24 cellular contexts compared by ENCODE assay signal in genomic region chr1:36859926-36860325, GRCh38.
DNase-seq lines count a peak whose midpoint lies in the region; ATAC-seq, FAIRE-seq and TF ChIP-seq lines count a peak whose summit lies in the region.
"Had no signal": no experiment of that assay in that cellular context is flagged by ENCODE, and none has a peak within 500 bp of the region (broad histone marks: within the 10 kb centered on the region; RNA-seq: fewer than 3 reads in every experiment).

No MANE protein-coding gene starts in this region.

- peak in 1 of 2 experiments; percentile 11; a peak in 1 of 4 replicates for TF ChIP-seq CTCF in GM23338 (conservative IDR thresholded peaks at IDR 0.05; ENCODE audit: low read depth in 2 of 2)
- TF ChIP-seq CTCF in NB4 (IDR thresholded peaks at IDR 0.05; ENCODE audit: low read depth, low read length) = no peak
- TF ChIP-seq CTCF in K562 (IDR thresholded peaks at IDR 0.05 in 2 of 3, conservative IDR thresholded peaks at IDR 0.05 in 1 of 3; ENCODE audit: insufficient read depth in 2 of 3, low read depth in 1 of 3, low read length in 3 of 3) = peak; percentile 25 to 35 (median 28); a peak in 3 of 6 replicates
- TF ChIP-seq CTCF in neural progenitor cell (IDR thresholded peaks at IDR 0.05) = peak; percentile 6
- TF ChIP-seq CTCF in coronary artery (IDR thresholded peaks at IDR 0.05) = no peak

- POLR2A ChIA-PET in K562 (lab: Yijun Ruan, JAX) = interaction anchor here (0.8 kb wide), 2 partner anchors 11 to 18 kb away, joined by 4 to 5 read pairs; no protein-coding TSS in a partner anchor

- CTCF ChIA-PET in K562 (lab: Yijun Ruan, JAX; ENCODE audit: low intra/inter-chr PET ratio) = no interaction called here

- peaks cover 6% of the 10 kb centered on the region for H3K27me3 Mint-ChIP-seq in GM23338 (ENCODE audit: insufficient read depth, low read depth, poor library complexity)
- H3K27me3 Mint-ChIP-seq in neural progenitor cell (ENCODE audit: insufficient read depth, low read depth) = peaks cover 12% of the 10 kb centered on the region
- H3K27me3 Mint-ChIP-seq in activated CD4-positive, alpha-beta T cell treated with anti-CD3 and anti-CD28 coated beads, Interleukin-2, amount 10 ng/mL, durations not matched to agents 24 days and 14 days = no peaks in the 10 kb centered on the region

- H3K4me1 ChIP-seq in GM23338 (ENCODE audit: insufficient read depth) (peaks cover 12% of the 10 kb centered on the region), K562 (replicated peaks in 1 of 2; ENCODE audit: control insufficient read depth in 2 of 2, insufficient read depth in 2 of 2, low read length in 2 of 2) (no peaks in the 10 kb centered on the region; a peak in 1 of 5 replicates), neural progenitor cell (peaks cover 14% of the 10 kb centered on the region)
- H3K4me1 ChIP-seq: BLaER1 treated with 17β-estradiol and CSF1 and Interleukin-3, amounts not matched to agents 10 nM and 100 nM had no signal

- no peak for TF ChIP-seq RAD21 in K562 (CRISPR knock-in tag; conservative IDR thresholded peaks at IDR 0.05 in 1 of 2, IDR thresholded peaks at IDR 0.05 in 1 of 2)

- no peak overlapping the region for H3K4me3 Mint-ChIP-seq in GM23338
- H3K4me3 Mint-ChIP-seq in neural progenitor cell = no peak overlapping the region
- no peak overlapping the region for H3K4me3 Mint-ChIP-seq in activated CD4-positive, alpha-beta T cell treated with anti-CD3 and anti-CD28 coated beads, Interleukin-2, amount 10 ng/mL, durations not matched to agents 24 days and 14 days
- H3K4me3 Mint-ChIP-seq: B cell; CD4-positive, CD25-positive, alpha-beta regulatory T cell; CD8-positive, alpha-beta memory T cell; IgD-negative memory B cell had no signal

- H3K9ac ChIP-seq in K562 (ENCODE audit: insufficient read depth in 1 of 2, low read depth in 2 of 2, low read length in 2 of 2) (no peak overlapping the region), neural progenitor cell (no peak overlapping the region)
- H3K9ac ChIP-seq: BLaER1 treated with 17β-estradiol and CSF1 and Interleukin-3, amounts not matched to agents 10 nM and 100 nM had no signal

- ATAC-seq in GM23338 = peak; percentile 29
- peak; percentile 79 for ATAC-seq in K562
- no peak for ATAC-seq in GM19455 (IDR thresholded peaks at IDR 0.05; ENCODE audit: unreplicated experiment)
- ATAC-seq: HepG2 had no signal

- H3F3A ChIP-seq in GM23338 (replicated peaks; ENCODE audit: low read depth) = no peaks in the 10 kb centered on the region
- no peaks in the 10 kb centered on the region for H3F3A ChIP-seq in neural progenitor cell (ENCODE audit: low read depth)

- H3K36me3 Mint-ChIP-seq in GM23338 (ENCODE audit: low read depth) (no peaks in the 10 kb centered on the region), neural progenitor cell (no peaks in the 10 kb centered on the region)
- H3K36me3 Mint-ChIP-seq in activated CD4-positive, alpha-beta T cell treated with anti-CD3 and anti-CD28 coated beads, Interleukin-2, amount 10 ng/mL, durations not matched to agents 24 days and 14 days (ENCODE audit: low read depth) = no peaks in the 10 kb centered on the region
- H3K36me3 Mint-ChIP-seq: CD4-positive, CD25-positive, alpha-beta regulatory T cell; CD8-positive, alpha-beta memory T cell; IgD-negative memory B cell had no signal

- H3K9me1 ChIP-seq in K562 (ENCODE audit: control insufficient read depth, insufficient read depth, low read length) = no peaks in the 10 kb centered on the region

- H3K79me2 ChIP-seq in GM23338 (replicated peaks; ENCODE audit: insufficient read depth) (no peaks in the 10 kb centered on the region), K562 (ENCODE audit: control insufficient read depth, insufficient read depth, low read length) (no peaks in the 10 kb centered on the region), neural progenitor cell (ENCODE audit: low read depth) (no peaks in the 10 kb centered on the region)

- H3K27ac Mint-ChIP-seq in GM23338 (no peak overlapping the region), neural progenitor cell (peak overlapping the region; percentile 46)
- no peak overlapping the region for H3K27ac Mint-ChIP-seq in activated CD4-positive, alpha-beta T cell treated with anti-CD3 and anti-CD28 coated beads, Interleukin-2, amount 10 ng/mL, durations not matched to agents 24 days and 14 days
- H3K27ac Mint-ChIP-seq: B cell; CD4-positive, CD25-positive, alpha-beta regulatory T cell; CD8-positive, alpha-beta memory T cell; IgD-negative memory B cell had no signal

- no peak overlapping the region for H2AFZ ChIP-seq in GM23338
- no peak overlapping the region for H2AFZ ChIP-seq in K562 (ENCODE audit: low read depth, low read length)
- H2AFZ ChIP-seq in neural progenitor cell (replicated peaks) = no peak overlapping the region

- no peak overlapping the region for H3K4me2 ChIP-seq in GM23338
- no peak overlapping the region for H3K4me2 ChIP-seq in K562 (ENCODE audit: insufficient read depth, low read length)
- H3K4me2 ChIP-seq in neural progenitor cell = no peak overlapping the region
- H3K4me2 ChIP-seq: BLaER1 treated with 17β-estradiol and CSF1 and Interleukin-3, amounts not matched to agents 10 nM and 100 nM had no signal

- WGBS in K562 (ENCODE audit: insufficient coverage, low coverage, missing lambda C conversion rate) = 0% methylated on average over 10 of the region's 10 CpGs

- DNase-seq in GM23338 (ENCODE audit: low spot score) (peak; percentile 35), NB4 (ENCODE audit: low read depth) (peak; percentile 15), K562 (ENCODE audit: extremely low read depth in 1 of 4, low spot score in 3 of 4) (peak; percentile 30 to 52 (median 47)), neural progenitor cell (ENCODE audit: low spot score) (no peak), C1 segment of cervical spinal cord (lab: John Stamatoyannopoulos, UW) (no peak), coronary artery (ENCODE audit: low spot score) (no peak)
- no peak for DNase-seq in activated CD4-positive, alpha-beta T cell treated with anti-CD3 and anti-CD28 coated beads, Interleukin-2, amount 10 ng/mL, durations not matched to agents 24 days and 14 days
- DNase-seq: 8988T; CD4-positive, CD25-positive, alpha-beta regulatory T cell; CD8-positive, alpha-beta memory T cell; COR-L47; DMS 273 treated with DMSO at 0.1 percent for 48 hours; DMS53; DND-41; GOT3; HCEC 1CT; KG1 had no signal

- H3K27ac ChIP-seq in GM23338 (ENCODE audit: low read depth) (no peak overlapping the region), K562 (ENCODE audit: extremely low read depth, low read depth, low read length) (no peak overlapping the region), neural progenitor cell (no peak overlapping the region), coronary artery (no peak overlapping the region)
- H3K27ac ChIP-seq: BLaER1 treated with 17β-estradiol and CSF1 and Interleukin-3, amounts not matched to agents 10 nM and 100 nM had no signal

- H3K9me2 ChIP-seq in GM23338 (ENCODE audit: insufficient read depth) = no peaks in the 10 kb centered on the region

- no TSS peak for BruUV-seq in K562 (replicated peaks; lab: Mats Ljungman, UMichigan)

- no peaks in the 10 kb centered on the region for H3K9me3 Mint-ChIP-seq in GM23338
- no peaks in the 10 kb centered on the region for H3K9me3 Mint-ChIP-seq in neural progenitor cell
- no peaks in the 10 kb centered on the region for H3K9me3 Mint-ChIP-seq in activated CD4-positive, alpha-beta T cell treated with anti-CD3 and anti-CD28 coated beads, Interleukin-2, amount 10 ng/mL, durations not matched to agents 24 days and 14 days

- H3K27me3 ChIP-seq in GM23338 (ENCODE audit: insufficient read depth) = no peaks in the 10 kb centered on the region
- peaks cover 19 to 38% of the 10 kb centered on the region in 2 experiments; a peak in 4 of 5 replicates for H3K27me3 ChIP-seq in K562 (ENCODE audit: control insufficient read depth in 2 of 2, insufficient read depth in 2 of 2, low read length in 2 of 2)
- no peaks in the 10 kb centered on the region for H3K27me3 ChIP-seq in neural progenitor cell
- H3K27me3 ChIP-seq: BLaER1 treated with 17β-estradiol and CSF1 and Interleukin-3, amounts not matched to agents 10 nM and 100 nM had no signal

- H3K4me3 ChIP-seq in GM23338 (no peak overlapping the region), NB4 (ENCODE audit: low read depth, low read length) (no peak overlapping the region), K562 (no peak overlapping the region), neural progenitor cell (no peak overlapping the region), coronary artery (no peak overlapping the region)
- H3K4me3 ChIP-seq: BLaER1 treated with 17β-estradiol and CSF1 and Interleukin-3, amounts not matched to agents 10 nM and 100 nM had no signal

- FAIRE-seq in K562 (lab: Jason Lieb, UNC) = no peak
- FAIRE-seq: G401.6, GM12891, HepG2 had no signal

- in situ Hi-C loops in K562 (cut with MboI) = no loop called here

- H4K20me1 ChIP-seq in GM23338 (replicated peaks; ENCODE audit: insufficient read depth) (no peaks in the 10 kb centered on the region), K562 (replicated peaks; ENCODE audit: control insufficient read depth, insufficient read depth, low read length) (peaks cover 36% of the 10 kb centered on the region; the same call in 1 of the 2 replicates), neural progenitor cell (ENCODE audit: low read depth) (no peaks in the 10 kb centered on the region)
- H4K20me1 ChIP-seq: BLaER1 treated with 17β-estradiol and CSF1 and Interleukin-3, amounts not matched to agents 10 nM and 100 nM had no signal

- no peak for TF ChIP-seq EP300 in K562 (IDR thresholded peaks at IDR 0.05; ENCODE audit: low read length)

- H3K9me3 ChIP-seq in K562 (replicated peaks; ENCODE audit: control insufficient read depth, insufficient read depth, low read depth, low read length) (no peaks in the 10 kb centered on the region), neural progenitor cell (ENCODE audit: low read depth) (no peaks in the 10 kb centered on the region)
- H3K9me3 ChIP-seq: BLaER1 treated with 17β-estradiol and CSF1 and Interleukin-3, amounts not matched to agents 10 nM and 100 nM had no signal

- H3K36me3 ChIP-seq in GM23338 (ENCODE audit: insufficient read depth) (no peaks in the 10 kb centered on the region), K562 (ENCODE audit: control insufficient read depth, insufficient read depth, low read length) (no peaks in the 10 kb centered on the region), neural progenitor cell (no peaks in the 10 kb centered on the region)
- H3K36me3 ChIP-seq: BLaER1 treated with 17β-estradiol and CSF1 and Interleukin-3, amounts not matched to agents 10 nM and 100 nM had no signal

- intact Hi-C loops in K562 (cut with micrococcal nuclease) = loop anchor here (10.0 kb wide), 1 partner anchor 155 kb away; no protein-coding TSS in a partner anchor
- intact Hi-C loops in activated CD4-positive, alpha-beta T cell treated with anti-CD3 and anti-CD28 coated beads, Interleukin-2, amount 10 ng/mL, durations not matched to agents 24 days and 14 days (cut with micrococcal nuclease) = no loop called here

- peaks cover 29% of the 10 kb centered on the region for H3K4me1 Mint-ChIP-seq in GM23338
- peaks cover 18% of the 10 kb centered on the region for H3K4me1 Mint-ChIP-seq in neural progenitor cell
- no peaks in the 10 kb centered on the region for H3K4me1 Mint-ChIP-seq in activated CD4-positive, alpha-beta T cell treated with anti-CD3 and anti-CD28 coated beads, Interleukin-2, amount 10 ng/mL, durations not matched to agents 24 days and 14 days
- H3K4me1 Mint-ChIP-seq: B cell; CD4-positive, CD25-positive, alpha-beta regulatory T cell; CD8-positive, alpha-beta memory T cell had no signal

- TF ChIP-seq POLR2A in NB4 (IDR thresholded peaks at IDR 0.05; ENCODE audit: extremely low read depth, insufficient read length) (no peak), K562 (conservative IDR thresholded peaks at IDR 0.05) (no peak)

Comparison
In these comparisons a context has a peak if more than half of its experiments do, and no peak if none do; other contexts are left out.
1. DNase-seq: peak in GM23338 (single experiment), NB4 (single experiment) and K562 (4 of 4); none in neural progenitor cell (single experiment), C1 segment of cervical spinal cord (0 of 14), activated CD4-positive, alpha-beta T cell treated with anti-CD3 and anti-CD28 coated beads, Interleukin-2, amount 10 ng/mL, durations not matched to agents 24 days and 14 days (single experiment) and coronary artery (single experiment).
2. CTCF ChIP-seq: peak in K562 (3 of 3) and neural progenitor cell (single experiment); none in NB4 (single experiment) and coronary artery (single experiment).